Comparison of ENCODE assay signal across 8 cellular contexts in genomic region chr1:179081696-179082307, GRCh38. TPM values are rescaled to one million over a fixed set of nuclear protein-coding genes. Genes with fewer than 3 reads are reported as not detected.
DNase-seq lines count a peak whose midpoint lies in the region; ATAC-seq and TF ChIP-seq lines count a peak whose summit lies in the region.

TSS of gene TOR3A (plus strand) at chr1:179082070. CDS start at chr1:179082129, 59 bp downstream.

- no peaks in the 10 kb centered on the region for H3K36me3 ChIP-seq in kidney epithelial cell (ENCODE audit: control insufficient read depth, insufficient read depth, low read length)

- peak within 1 kb of the TSS; percentile 91 for H3K27ac Mint-ChIP-seq in chondrocyte (ENCODE audit: unreplicated experiment)

- peak; percentile 98 for TF ChIP-seq POLR2A in GM18951 (IDR thresholded peaks at IDR 0.05; ENCODE audit: extremely low read depth, insufficient read depth, insufficient read length)

- no peaks in the 10 kb centered on the region for H3K9me3 Mint-ChIP-seq in chondrocyte (ENCODE audit: low read depth)

- in situ Hi-C loops in GM18951 (cut with MboI; ENCODE audit: low sequenced_read_pairs, unreplicated experiment), result loop anchor here (5.0 kb wide), 1 partner anchor 285 kb away; the partner anchor contains the start of gene AXDND1

- H3K4me3 Mint-ChIP-seq in chondrocyte (ENCODE audit: unreplicated experiment), result peak within 1 kb of the TSS; percentile 87

- H3K4me3 ChIP-seq in AG09309 (ENCODE audit: control insufficient read depth, low read depth, low read length) (peak within 1 kb of the TSS; percentile 88), kidney epithelial cell (ENCODE audit: low read depth, low read length) (peak within 1 kb of the TSS; percentile 90)

- no peaks in the 10 kb centered on the region for H3K27me3 Mint-ChIP-seq in chondrocyte (ENCODE audit: low read depth)

- ATAC-seq in HG03175 (IDR thresholded peaks at IDR 0.05; ENCODE audit: unreplicated experiment), result peak; percentile 82

- H3K4me1 Mint-ChIP-seq in chondrocyte (ENCODE audit: low read depth), result peaks cover 22% of the 10 kb centered on the region

- DNase-seq in AG09309 (ENCODE audit: low read depth) (no peak), NCI-H345 (lab: John Stamatoyannopoulos, UW) (peak; percentile 80), chondrocyte (ENCODE audit: low spot score) (peak; percentile 98), kidney epithelial cell (ENCODE audit: low read depth) (peak; percentile 62)
- peak; percentile 75 for DNase-seq in activated CD4-positive, CD25-positive, alpha-beta regulatory T cell treated with anti-CD3 and anti-CD28 coated beads, Interleukin-2, amount 50 U/mL, for 72 hours
- peak; percentile 92 for DNase-seq in stimulated activated CD4-positive, alpha-beta T cell treated with anti-CD3 and anti-CD28 coated beads, Interleukin-15, amount 100 ng/mL, for 24 hours

- TF ChIP-seq CTCF in AG09309 (IDR thresholded peaks at IDR 0.05; ENCODE audit: control insufficient read depth, insufficient read depth, low read depth, low read length, missing control alignments) (no peak), chondrocyte (IDR thresholded peaks at IDR 0.05) (peak; percentile 15), kidney epithelial cell (IDR thresholded peaks at IDR 0.05; ENCODE audit: insufficient read depth, low read length, poor library complexity, severe bottlenecking) (no peak)

- H3K36me3 Mint-ChIP-seq in chondrocyte (ENCODE audit: low read depth), result peaks cover 3% of the 10 kb centered on the region

- no peaks in the 10 kb centered on the region for H3K27me3 ChIP-seq in kidney epithelial cell (ENCODE audit: control insufficient read depth, insufficient read depth, low read length)

RNA-seq across cellular contexts. Expression of gene TOR3A, which starts in this region (rescaled TPM):
- total RNA-seq in chondrocyte (17.9 to 19.8 TPM (median 19.4 TPM) in 3 replicates), kidney epithelial cell (53.6 and 57.5 TPM in 2 replicates)
